Comparison of ENCODE assay signal across 18 cellular contexts in the genomic region with DNA sequence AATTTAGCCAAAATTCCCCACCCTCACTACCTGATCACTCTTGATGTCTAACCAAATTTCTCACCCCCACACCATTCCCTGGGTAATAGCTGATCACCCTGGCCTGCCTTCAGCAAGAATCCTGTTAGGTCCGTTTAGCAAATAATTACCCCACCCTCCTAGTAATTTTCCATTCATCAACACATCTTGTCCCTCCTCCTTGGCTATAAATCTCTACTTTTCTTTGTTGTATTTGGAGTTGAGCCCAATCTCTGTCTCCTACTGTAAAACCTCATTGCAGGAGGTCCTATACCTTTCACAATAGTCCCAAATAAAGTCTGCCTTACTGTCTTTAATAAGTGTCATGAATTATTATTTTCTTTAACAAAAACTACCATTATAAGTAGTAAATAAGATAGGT.
"Had no signal": no experiment of that assay in that cellular context is flagged by ENCODE, and none has a peak within 500 bp of the region (broad histone marks: within the 10 kb centered on the region; RNA-seq: fewer than 3 reads in every experiment).

No MANE protein-coding gene starts in this region.

- H3K27me3 ChIP-seq: dorsolateral prefrontal cortex, pancreas, stomach, transverse colon had no signal

- H3K4me3 ChIP-seq: dorsolateral prefrontal cortex, heart right ventricle, pancreas, stomach, thoracic aorta, transverse colon had no signal

- H3K4me1 ChIP-seq: heart right ventricle, transverse colon had no signal

- H3K27ac ChIP-seq: dorsolateral prefrontal cortex, heart right ventricle, pancreas, stomach, thoracic aorta, transverse colon had no signal

- H3K9me3 ChIP-seq: heart right ventricle, pancreas, stomach, thoracic aorta, transverse colon had no signal

- DNase-seq: dorsolateral prefrontal cortex; effector CD8-positive, alpha-beta T cell; foreskin melanocyte; heart right ventricle; hypothalamus; kidney glomerular epithelial cell; mesendoderm; naive B cell; occipital lobe; pancreas; right cardiac atrium; small intestine; stimulated activated CD4-positive, alpha-beta T cell treated with anti-CD3 and anti-CD28 coated beads, Interleukin-12 subunit alpha, Interleukin-12 subunit beta, amount 100 ng/mL, for 4 hours; stimulated activated naive CD4-positive, alpha-beta T cell; stomach; substantia nigra; transverse colon had no signal

- ATAC-seq: heart right ventricle, right cardiac atrium had no signal

- H3K36me3 ChIP-seq: heart right ventricle, pancreas, stomach, thoracic aorta, transverse colon had no signal

- FAIRE-seq: pancreas, small intestine had no signal
